In the genomic region with DNA sequence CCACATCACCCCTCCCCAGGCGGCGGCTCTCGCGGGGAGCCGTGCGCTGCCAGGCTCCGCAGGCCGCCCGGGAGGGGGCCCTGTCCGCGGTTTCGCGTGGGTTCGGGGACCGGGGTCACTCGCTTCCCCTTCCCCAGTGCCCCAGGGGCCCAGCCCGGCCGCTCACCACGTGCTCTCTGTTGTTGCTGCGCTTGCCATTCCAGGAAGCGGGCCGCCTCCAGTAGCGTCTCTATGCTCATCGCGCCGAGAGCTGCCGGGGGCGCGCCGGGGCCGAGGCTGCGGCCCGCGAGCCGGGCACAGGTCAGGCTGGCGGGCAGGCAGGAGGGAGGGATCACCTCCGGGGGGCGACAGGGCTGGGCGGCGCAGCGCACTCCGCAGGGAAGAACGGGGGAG, we compare ENCODE assay signal across 8 cellular contexts. TPM values are rescaled to one million over a fixed set of nuclear protein-coding genes. Genes with fewer than 3 reads are reported as not detected.
A peak's percentile ranks its signal among the peaks of the same experiment; 100 is the strongest.
DNase-seq lines count a peak whose midpoint lies in the region; ATAC-seq and TF ChIP-seq lines count a peak whose summit lies in the region.

No MANE protein-coding gene starts in this region.

- peak overlapping the region; percentile 98 for H3K9ac ChIP-seq in smooth muscle cell (ENCODE audit: low read depth)

- peaks cover 25% of the 10 kb centered on the region for H4K20me1 ChIP-seq in smooth muscle cell (ENCODE audit: low read depth)

- H3K36me3 Mint-ChIP-seq in T-cell: no peaks in the 10 kb centered on the region

- peak overlapping the region; percentile 96 to 98 for H3K27ac Mint-ChIP-seq in T-cell

- H3K27ac ChIP-seq in ascending aorta (peak overlapping the region; percentile 97 to 98), smooth muscle cell (ENCODE audit: low read depth) (peak overlapping the region; percentile 99)

- peak in 1 of 4 experiments; percentile 3 for ATAC-seq in T-cell (replicated peaks in 1 of 4)
- ATAC-seq in GM18502 (IDR thresholded peaks at IDR 0.05; ENCODE audit: poor library complexity, unreplicated experiment): no peak
- ATAC-seq in HG02884 (IDR thresholded peaks at IDR 0.05; ENCODE audit: unreplicated experiment): no peak

- no peak overlapping the region for H2AFZ ChIP-seq in smooth muscle cell (ENCODE audit: low read depth)

- POLR2A ChIA-PET in HEK293T (lab: Yijun Ruan, JAX): no interaction called here
- POLR2A ChIA-PET in T-cell (lab: Charles Lee): no interaction called here

- H3K9me3 ChIP-seq in ascending aorta: no peaks in the 10 kb centered on the region
- no peaks in the 10 kb centered on the region for H3K9me3 ChIP-seq in iPS-18c (ENCODE audit: control insufficient read depth, insufficient read depth, low read length)
- no peaks in the 10 kb centered on the region for H3K9me3 ChIP-seq in smooth muscle cell (replicated peaks; ENCODE audit: low read depth)

- peaks cover 32 to 58% of the 10 kb centered on the region in 2 donors for H3K4me1 ChIP-seq in ascending aorta
- H3K4me1 ChIP-seq in smooth muscle cell (ENCODE audit: low read depth): peaks cover 44% of the 10 kb centered on the region

- H3K36me3 ChIP-seq in ascending aorta: no peaks in the 10 kb centered on the region
- no peaks in the 10 kb centered on the region for H3K36me3 ChIP-seq in smooth muscle cell (ENCODE audit: low read depth)

- no peaks in the 10 kb centered on the region for H3K9me3 Mint-ChIP-seq in T-cell

- CTCF ChIA-PET in HEK293T (lab: Yijun Ruan, JAX) (no interaction called here), T-cell (lab: Charles Lee) (no interaction called here)

- peak overlapping the region; percentile 98 for H3K4me2 ChIP-seq in smooth muscle cell

- DNase-seq in AG10803 (ENCODE audit: low read depth) (peak; percentile 45), HEK293T (ENCODE audit: extremely low spot score) (peak; percentile 46), T-cell (peak in 33 of 34 experiments; percentile 25 to 66 (median 50)), ascending aorta (ENCODE audit: low spot score in 2 of 2) (no peak), smooth muscle cell (lab: John Stamatoyannopoulos, UW; ENCODE audit: unreplicated experiment) (peak; percentile 61)

- no peaks in the 10 kb centered on the region for H3K27me3 Mint-ChIP-seq in T-cell

- peaks cover 45 to 60% (median 54%) of the 10 kb centered on the region in 3 donors for H3K4me1 Mint-ChIP-seq in T-cell

- peak overlapping the region; percentile 94 to 99 (median 98) for H3K4me3 Mint-ChIP-seq in T-cell

- H3K4me3 ChIP-seq in AG10803 (ENCODE audit: low read length): peak overlapping the region; percentile 98
- peak overlapping the region; percentile 84 to 86 for H3K4me3 ChIP-seq in ascending aorta
- H3K4me3 ChIP-seq in iPS-18c (ENCODE audit: insufficient read depth, low read depth, low read length): peak overlapping the region; percentile 80
- H3K4me3 ChIP-seq in smooth muscle cell: peak overlapping the region; percentile 94

- intact Hi-C loops in ascending aorta (cut with DNase I): loop anchor here (5.0 kb wide), 1 partner anchor 683 kb away; no protein-coding TSS in a partner anchor

- TF ChIP-seq CTCF in AG10803 (conservative IDR thresholded peaks at IDR 0.05; ENCODE audit: low read length): no peak
- no peak for TF ChIP-seq CTCF in ascending aorta (IDR thresholded peaks at IDR 0.05)
- no peak for TF ChIP-seq CTCF in smooth muscle cell (IDR thresholded peaks at IDR 0.05; ENCODE audit: borderline replicate concordance, insufficient read depth, poor library complexity, severe bottlenecking)

- H3K27me3 ChIP-seq in ascending aorta: no peaks in the 10 kb centered on the region
- H3K27me3 ChIP-seq in smooth muscle cell (ENCODE audit: low read depth): no peaks in the 10 kb centered on the region

- WGBS in smooth muscle cell (ENCODE audit: low lambda C conversion rate): 1% methylated on average over 34 of the region's 43 CpGs

- peaks cover 35% of the 10 kb centered on the region for H3F3A ChIP-seq in smooth muscle cell (ENCODE audit: low read depth)

- peaks cover 26% of the 10 kb centered on the region for H3K79me2 ChIP-seq in smooth muscle cell (ENCODE audit: low read depth)

TF ChIP-seq in HEK293T, 16 proteins besides CTCF, POLR2A, EP300 and RAD21:
- TF ChIP-seq ELF4 (IDR thresholded peaks at IDR 0.05) (no peak), LEF1 (IDR thresholded peaks at IDR 0.05; ENCODE audit: borderline replicate concordance) (no peak), CTBP1 (IDR thresholded peaks at IDR 0.05; ENCODE audit: borderline replicate concordance) (no peak), L3MBTL2 (conservative IDR thresholded peaks at IDR 0.05) (0 out of 2 replicates have a peak, but pooled peaks have one; percentile 27)
- TF ChIP-seq, protein P1, sequence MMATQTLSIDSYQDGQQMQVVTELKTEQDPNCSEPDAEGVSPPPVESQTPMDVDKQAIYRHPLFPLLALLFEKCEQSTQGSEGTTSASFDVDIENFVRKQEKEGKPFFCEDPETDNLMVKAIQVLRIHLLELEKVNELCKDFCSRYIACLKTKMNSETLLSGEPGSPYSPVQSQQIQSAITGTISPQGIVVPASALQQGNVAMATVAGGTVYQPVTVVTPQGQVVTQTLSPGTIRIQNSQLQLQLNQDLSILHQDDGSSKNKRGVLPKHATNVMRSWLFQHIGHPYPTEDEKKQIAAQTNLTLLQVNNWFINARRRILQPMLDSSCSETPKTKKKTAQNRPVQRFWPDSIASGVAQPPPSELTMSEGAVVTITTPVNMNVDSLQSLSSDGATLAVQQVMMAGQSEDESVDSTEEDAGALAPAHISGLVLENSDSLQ (IDR thresholded peaks at IDR 0.05): no peak

RNA-seq across cellular contexts. Expression of a gene that starts 0.4 kb away (rescaled TPM):
- total RNA-seq in T-cell (10 to 100 TPM; 43.0 to 97.8 (median 58.2) TPM), ascending aorta (4.9 TPM), smooth muscle cell (7.5 and 12.8 TPM in 2 replicates)
- 5.7 and 9.0 TPM in 2 replicates for polyA plus RNA-seq in smooth muscle cell

Comparison
In these comparisons a context has a peak if more than half of its experiments do, and no peak if none do; other contexts are left out.
1. DNase-seq: peak in AG10803 (single experiment), HEK293T (single experiment), T-cell (33 of 34) and smooth muscle cell (single experiment); none in ascending aorta (0 of 2).
2. Peak in every context shown above with its lines, with median percentiles within 50 percentile points of each other: H3K4me3 ChIP-seq.